ENCODE assay signal across 8 cellular contexts in the genomic region with DNA sequence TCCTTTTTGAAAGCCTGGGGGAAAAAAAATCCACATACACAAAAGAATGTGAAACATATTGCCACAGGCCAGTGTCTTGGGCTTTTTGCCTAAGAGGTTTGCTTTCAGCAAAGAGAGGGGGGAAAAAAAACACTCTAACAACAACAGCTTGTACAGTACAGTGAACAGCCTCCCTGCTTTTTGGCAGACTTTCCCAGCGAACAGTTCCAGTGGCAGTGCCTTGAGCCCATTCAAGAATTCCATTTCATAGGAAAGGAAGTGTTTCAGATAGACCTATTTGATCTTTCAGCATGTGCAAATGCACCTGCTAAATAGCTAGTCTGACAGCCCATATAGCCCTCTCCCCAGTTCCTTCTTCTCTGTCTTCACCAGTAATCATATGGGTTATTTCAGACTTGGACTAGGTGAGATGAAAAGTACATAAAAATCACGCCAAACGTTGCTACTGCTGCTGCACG. TPM values are rescaled to one million over a fixed set of nuclear protein-coding genes. Genes with fewer than 3 reads are reported as not detected.
DNase-seq lines count a peak whose midpoint lies in the region; ATAC-seq, FAIRE-seq and TF ChIP-seq lines count a peak whose summit lies in the region.

No MANE protein-coding gene starts in this region.

- H3K9me3 ChIP-seq in DND-41 (ENCODE audit: insufficient read depth, low read length, severe bottlenecking), result no peaks in the 10 kb centered on the region
- H3K9me3 ChIP-seq in HUES64 (ENCODE audit: insufficient read depth, low read depth, low read length), result no peaks in the 10 kb centered on the region
- no peaks in the 10 kb centered on the region for H3K9me3 ChIP-seq in ascending aorta
- no peaks in the 10 kb centered on the region for H3K9me3 ChIP-seq in iPS-18c (ENCODE audit: control insufficient read depth, insufficient read depth, low read length)
- H3K9me3 ChIP-seq in small intestine (ENCODE audit: control insufficient read depth, low read depth), result no peaks in the 10 kb centered on the region

- H3K4me1 ChIP-seq in DND-41 (ENCODE audit: insufficient read depth, low read length) (peaks cover 34% of the 10 kb centered on the region), HUES64 (ENCODE audit: insufficient read depth, low read length) (peaks cover 12% of the 10 kb centered on the region; the same call in 1 of the 2 replicates), ascending aorta (peaks cover 0 to 4% of the 10 kb centered on the region in 2 donors), small intestine (ENCODE audit: control insufficient read depth in 2 of 2, insufficient read depth in 1 of 2, low read depth in 1 of 2, low read length in 1 of 2) (peaks cover 3 to 10% of the 10 kb centered on the region in 2 donors)

- H2AFZ ChIP-seq in DND-41 (ENCODE audit: low read depth, low read length), result peak overlapping the region; percentile 81

- no peaks in the 10 kb centered on the region for H3K36me3 ChIP-seq in DND-41 (ENCODE audit: insufficient read depth, low read length)
- H3K36me3 ChIP-seq in HUES64 (ENCODE audit: insufficient read depth, low read length), result no peaks in the 10 kb centered on the region
- H3K36me3 ChIP-seq in ascending aorta, result no peaks in the 10 kb centered on the region
- H3K36me3 ChIP-seq in small intestine (ENCODE audit: control insufficient read depth in 2 of 2, insufficient read depth in 2 of 2, low read length in 2 of 2), result no peaks in the 10 kb centered on the region

- H3K4me2 ChIP-seq in DND-41 (ENCODE audit: insufficient read depth, low read length), result peak overlapping the region; percentile 70

- intact Hi-C loops in ascending aorta (cut with DNase I), result no loop called here

- 6% methylated on average over 3 of the region's 4 CpGs for WGBS in HUES64
- WGBS in small intestine, 3 donors, result 0 to 4% (median 4%) methylated on average over 4 of the region's 4 CpGs

- TF ChIP-seq CTCF in DND-41 (IDR thresholded peaks at IDR 0.05; ENCODE audit: borderline replicate concordance, extremely low read depth, low read length, poor library complexity, severe bottlenecking), result no peak
- TF ChIP-seq CTCF in ascending aorta (IDR thresholded peaks at IDR 0.05), result no peak

- no peaks in the 10 kb centered on the region for H3K27me3 ChIP-seq in DND-41 (ENCODE audit: insufficient read depth, low read length, poor library complexity)
- no peaks in the 10 kb centered on the region for H3K27me3 ChIP-seq in HUES64 (ENCODE audit: insufficient read depth, low read length)
- no peaks in the 10 kb centered on the region for H3K27me3 ChIP-seq in ascending aorta
- no peaks in the 10 kb centered on the region for H3K27me3 ChIP-seq in small intestine (ENCODE audit: control insufficient read depth in 2 of 2, insufficient read depth in 2 of 2, low read length in 2 of 2)

- peak; percentile 56 for ATAC-seq in DND-41 (ENCODE audit: insufficient read depth, low read depth)
- ATAC-seq in GM21423 (IDR thresholded peaks at IDR 0.05; ENCODE audit: unreplicated experiment), result peak; percentile 38

- peak overlapping the region; percentile 24 to 65; a peak in 3 of 4 replicates for H3K4me3 ChIP-seq in DND-41 (ENCODE audit: low read depth in 1 of 2, low read length in 2 of 2)
- H3K4me3 ChIP-seq in HUES64 (ENCODE audit: low read length), result peak overlapping the region; percentile 66
- H3K4me3 ChIP-seq in ascending aorta, result peak overlapping the region; percentile 62 to 68
- peak overlapping the region; percentile 52 for H3K4me3 ChIP-seq in iPS-18c (ENCODE audit: insufficient read depth, low read depth, low read length)
- peak overlapping the region; percentile 20 to 49 for H3K4me3 ChIP-seq in small intestine (ENCODE audit: low read depth in 1 of 2, low read length in 2 of 2)

- DNase-seq in DND-41, result no peak
- DNase-seq in ascending aorta (ENCODE audit: low spot score in 2 of 2), result no peak
- DNase-seq in small intestine, result peak; percentile 37
- DNase-seq in putamen (ENCODE audit: low spot score), result no peak
- DNase-seq in stimulated activated CD4-positive, alpha-beta T cell treated with anti-CD3 and anti-CD28 coated beads, Interleukin-2, amount 100 ng/mL, for 48 hours, result no peak

- no peak for FAIRE-seq in small intestine (lab: Jason Lieb, UNC)

- no peaks in the 10 kb centered on the region for H4K20me1 ChIP-seq in DND-41 (ENCODE audit: insufficient read depth, low read length)

- H3K9ac ChIP-seq in DND-41 (ENCODE audit: low read depth, low read length) (peak overlapping the region; percentile 59), HUES64 (ENCODE audit: low read depth, low read length) (peak overlapping the region; percentile 43)

- peak overlapping the region; percentile 75 for H3K27ac ChIP-seq in DND-41 (ENCODE audit: low read length)
- H3K27ac ChIP-seq in HUES64 (ENCODE audit: low read depth, low read length), result peak overlapping the region; percentile 5; the same call in 1 of the 2 replicates
- peak overlapping the region; percentile 76 to 78 for H3K27ac ChIP-seq in ascending aorta
- peak overlapping the region; percentile 49 to 89 for H3K27ac ChIP-seq in small intestine (ENCODE audit: low read depth in 1 of 2, low read length in 1 of 2)

- H3K79me2 ChIP-seq in DND-41 (ENCODE audit: insufficient read depth, low read length), result no peaks in the 10 kb centered on the region

RNA-seq across cellular contexts. Expression of a gene that starts 0.5 kb away (rescaled TPM):
- 3.1 TPM for polyA plus RNA-seq in HUES64 (2013, experiment 1 of 2)
- polyA plus RNA-seq in HUES64 (2013, experiment 2 of 2), result 2.7 TPM
- total RNA-seq in ascending aorta, result 10.7 TPM
- polyA plus RNA-seq in small intestine, result 10 to 100 TPM; 15.1 to 32.4 (median 26.2) TPM

Comparison
In these comparisons a context has a peak if more than half of its experiments do, and no peak if none do; other contexts are left out.
1. H3K27ac ChIP-seq: peak in every context shown above with its lines; median percentile 77 in ascending aorta; 75 in DND-41; 69 in small intestine; 5 in HUES64.